ENCODE assay signal across 30 cellular contexts in the genomic region with DNA sequence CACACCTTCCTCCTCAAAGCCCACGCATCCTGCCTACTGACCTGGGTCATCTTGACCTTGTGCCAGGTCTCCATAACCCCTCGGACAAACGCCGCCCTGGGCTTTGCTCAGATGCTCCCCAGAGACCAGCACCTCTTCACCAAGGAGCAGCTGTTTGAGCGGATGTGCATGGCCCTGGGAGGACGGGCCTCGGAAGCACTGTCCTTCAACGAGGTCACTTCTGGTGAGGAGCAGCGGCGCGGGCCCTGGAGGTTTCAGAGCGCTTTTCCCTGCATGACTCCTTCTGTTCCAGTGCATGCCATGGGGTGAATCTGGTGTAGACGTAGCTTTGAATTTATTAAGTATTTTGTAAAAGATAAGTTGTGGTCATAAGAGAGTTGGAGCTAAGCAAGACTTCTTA.
"Had no signal": no experiment of that assay in that cellular context is flagged by ENCODE, and none has a peak within 500 bp of the region (broad histone marks: within the 10 kb centered on the region; RNA-seq: fewer than 3 reads in every experiment).

No MANE protein-coding gene starts in this region.

- H3K4me3 ChIP-seq: adrenal gland, body of pancreas, colonic mucosa, esophagus squamous epithelium, gastroesophageal sphincter had no signal

- H3K27me3 Mint-ChIP-seq: activated CD4-positive, alpha-beta memory T cell treated with anti-CD3 and anti-CD28 coated beads for 36 hours; activated CD4-positive, alpha-beta T cell treated with anti-CD3 and anti-CD28 coated beads for 36 hours; activated CD4-positive, alpha-beta T cell treated with anti-CD3 and anti-CD28 coated beads, Interleukin-2, amount 10 ng/mL, durations not matched to agents 24 days and 14 days; activated CD8-positive, alpha-beta memory T cell treated with anti-CD3 and anti-CD28 coated beads, Interleukin-2, amount 10 ng/mL, durations not matched to agents 7 days and 5 days; activated naive CD4-positive, alpha-beta T cell treated with anti-CD3 and anti-CD28 coated beads, Interleukin-2, amount 50 U/mL, for 24 hours; activated naive CD8-positive, alpha-beta T cell treated with anti-CD3 and anti-CD28 coated beads for 36 hours; activated naive CD8-positive, alpha-beta T cell treated with anti-CD3 and anti-CD28 coated beads, Interleukin-2, amount 50 U/mL, for 24 hours had no signal

- H3K9me3 Mint-ChIP-seq: activated CD4-positive, alpha-beta memory T cell treated with anti-CD3 and anti-CD28 coated beads for 36 hours; activated CD4-positive, alpha-beta T cell treated with anti-CD3 and anti-CD28 coated beads, Interleukin-2, amount 10 ng/mL, durations not matched to agents 24 days and 14 days; activated naive CD4-positive, alpha-beta T cell treated with anti-CD3 and anti-CD28 coated beads for 36 hours; activated naive CD4-positive, alpha-beta T cell treated with anti-CD3 and anti-CD28 coated beads, Interleukin-2, amount 50 U/mL, for 24 hours; activated naive CD8-positive, alpha-beta T cell treated with anti-CD3 and anti-CD28 coated beads for 36 hours; activated naive CD8-positive, alpha-beta T cell treated with anti-CD3 and anti-CD28 coated beads, Interleukin-2, amount 50 U/mL, for 24 hours; activated T-helper 1 cell treated with anti-CD3 and anti-CD28 coated beads, Interleukin-12 subunit alpha, Interleukin-12 subunit beta, Interleukin-2, Interleukin-4 antibody, amounts not matched to agents 30 ng/mL and 10 ng/mL and 1 ng/mL, durations not matched to agents 14 hours and 24 hours and 36 hours; activated T-helper 2 cell treated with anti-CD3 and anti-CD28 coated beads, Interferon-gamma antibody, Interleukin-2, Interleukin-4, amounts not matched to agents 10 μg/mL and 5 μg/mL and 100 μg/mL, durations not matched to agents 14 hours and 24 hours and 36 hours had no signal

- H3K4me1 ChIP-seq: body of pancreas, colonic mucosa had no signal

- H3K4me3 Mint-ChIP-seq: activated CD4-positive, alpha-beta memory T cell treated with anti-CD3 and anti-CD28 coated beads for 36 hours; activated CD4-positive, alpha-beta T cell treated with anti-CD3 and anti-CD28 coated beads for 36 hours; activated CD4-positive, alpha-beta T cell treated with anti-CD3 and anti-CD28 coated beads, Interleukin-2, amount 10 ng/mL, durations not matched to agents 24 days and 14 days; activated CD8-positive, alpha-beta memory T cell treated with anti-CD3 and anti-CD28 coated beads, Interleukin-2, amount 10 ng/mL, durations not matched to agents 7 days and 5 days; activated CD8-positive, alpha-beta T cell treated with anti-CD3 and anti-CD28 coated beads, Interleukin-2, amount 10 ng/mL, durations not matched to agents 7 days and 5 days; activated naive CD4-positive, alpha-beta T cell treated with anti-CD3 and anti-CD28 coated beads for 36 hours; activated naive CD4-positive, alpha-beta T cell treated with anti-CD3 and anti-CD28 coated beads, Interleukin-2, amount 50 U/mL, for 24 hours; activated naive CD8-positive, alpha-beta T cell treated with anti-CD3 and anti-CD28 coated beads for 36 hours; activated naive CD8-positive, alpha-beta T cell treated with anti-CD3 and anti-CD28 coated beads, Interleukin-2, amount 50 U/mL, for 24 hours; activated T-helper 1 cell treated with anti-CD3 and anti-CD28 coated beads, Interleukin-12 subunit alpha, Interleukin-12 subunit beta, Interleukin-2, Interleukin-4 antibody, amounts not matched to agents 30 ng/mL and 10 ng/mL and 1 ng/mL, durations not matched to agents 14 hours and 24 hours and 36 hours had no signal

- ATAC-seq: activated CD4-positive, alpha-beta T cell treated with anti-CD3 and anti-CD28 coated beads for 36 hours; activated CD8-positive, alpha-beta memory T cell treated with anti-CD3 and anti-CD28 coated beads, Interleukin-2, amount 10 ng/mL, durations not matched to agents 7 days and 5 days; activated CD8-positive, alpha-beta T cell treated with anti-CD3 and anti-CD28 coated beads, Interleukin-2, amount 10 ng/mL, durations not matched to agents 7 days and 5 days; activated naive CD8-positive, alpha-beta T cell treated with anti-CD3 and anti-CD28 coated beads, Interleukin-2, amount 50 U/mL, for 24 hours; body of pancreas; gastroesophageal sphincter had no signal

- H3K9me3 ChIP-seq: adrenal gland, body of pancreas, colonic mucosa, esophagus squamous epithelium, gastroesophageal sphincter had no signal

- H3K27me3 ChIP-seq: adrenal gland, body of pancreas, colonic mucosa, esophagus squamous epithelium, gastroesophageal sphincter had no signal

- DNase-seq: activated CD4-positive, alpha-beta memory T cell treated with anti-CD3 and anti-CD28 coated beads for 36 hours; activated CD4-positive, alpha-beta T cell treated with anti-CD3 and anti-CD28 coated beads for 36 hours; activated CD4-positive, alpha-beta T cell treated with anti-CD3 and anti-CD28 coated beads, Interleukin-2, amount 10 ng/mL, durations not matched to agents 24 days and 14 days; activated CD4-positive, CD25-positive, alpha-beta regulatory T cell; activated CD4-positive, CD25-positive, alpha-beta regulatory T cell treated with anti-CD3 and anti-CD28 coated beads, Interleukin-2, amount 50 U/mL, for 72 hours; activated CD8-positive, alpha-beta memory T cell treated with anti-CD3 and anti-CD28 coated beads, Interleukin-2, amount 10 ng/mL, durations not matched to agents 7 days and 5 days; activated CD8-positive, alpha-beta memory T cell treated with anti-CD3 and anti-CD28 coated beads, Interleukin-2, amount 50 U/mL, for 4 hours; activated CD8-positive, alpha-beta T cell treated with anti-CD3 and anti-CD28 coated beads, Interleukin-2, amount 10 ng/mL, durations not matched to agents 7 days and 5 days; activated effector memory CD4-positive, alpha-beta T cell treated with anti-CD3 and anti-CD28 coated beads, Interleukin-2, amount 50 U/mL, for 16 hours; activated naive CD4-positive, alpha-beta T cell treated with anti-CD3 and anti-CD28 coated beads for 36 hours; activated naive CD8-positive, alpha-beta T cell treated with anti-CD3 and anti-CD28 coated beads for 36 hours; activated naive CD8-positive, alpha-beta T cell treated with anti-CD3 and anti-CD28 coated beads, Interleukin-2, amount 50 U/mL, for 24 hours; activated T-cell treated with anti-CD3 and anti-CD28 coated beads, Interleukin-2, amount 50 U/mL, for 1 hour; activated T-cell treated with anti-CD3 and anti-CD28 coated beads, Interleukin-2, amount 50 U/mL, for 48 hours; adrenal gland; amygdala; aorta; body of pancreas; caudate nucleus; colonic mucosa; effector memory CD4-positive, alpha-beta T cell; esophagus squamous epithelium; foreskin melanocyte; head of caudate nucleus; T-helper 2 cell had no signal

- H3K27ac Mint-ChIP-seq: activated CD4-positive, alpha-beta memory T cell treated with anti-CD3 and anti-CD28 coated beads for 36 hours; activated CD4-positive, alpha-beta T cell treated with anti-CD3 and anti-CD28 coated beads for 36 hours; activated CD4-positive, alpha-beta T cell treated with anti-CD3 and anti-CD28 coated beads, Interleukin-2, amount 10 ng/mL, durations not matched to agents 24 days and 14 days; activated CD8-positive, alpha-beta memory T cell treated with anti-CD3 and anti-CD28 coated beads, Interleukin-2, amount 10 ng/mL, durations not matched to agents 7 days and 5 days; activated naive CD4-positive, alpha-beta T cell treated with anti-CD3 and anti-CD28 coated beads for 36 hours; activated naive CD4-positive, alpha-beta T cell treated with anti-CD3 and anti-CD28 coated beads, Interleukin-2, amount 50 U/mL, for 24 hours; activated naive CD8-positive, alpha-beta T cell treated with anti-CD3 and anti-CD28 coated beads for 36 hours; activated naive CD8-positive, alpha-beta T cell treated with anti-CD3 and anti-CD28 coated beads, Interleukin-2, amount 50 U/mL, for 24 hours; activated T-helper 1 cell treated with anti-CD3 and anti-CD28 coated beads, Interleukin-12 subunit alpha, Interleukin-12 subunit beta, Interleukin-2, Interleukin-4 antibody, amounts not matched to agents 30 ng/mL and 10 ng/mL and 1 ng/mL, durations not matched to agents 14 hours and 24 hours and 36 hours; activated T-helper 2 cell treated with anti-CD3 and anti-CD28 coated beads, Interferon-gamma antibody, Interleukin-2, Interleukin-4, amounts not matched to agents 10 μg/mL and 5 μg/mL and 100 μg/mL, durations not matched to agents 14 hours and 24 hours and 36 hours had no signal

- H3K27ac ChIP-seq: adrenal gland, body of pancreas, colonic mucosa, epithelial cell of prostate, esophagus squamous epithelium, gastroesophageal sphincter had no signal
